Comparison of ENCODE assay signal across 15 cellular contexts in genomic region chr13:37608750-37609339, GRCh38. TPM values are rescaled to one million over a fixed set of nuclear protein-coding genes. Genes with fewer than 3 reads are reported as not detected.
DNase-seq lines count a peak whose midpoint lies in the region; ATAC-seq and TF ChIP-seq lines count a peak whose summit lies in the region.
"Had no signal": no experiment of that assay in that cellular context is flagged by ENCODE, and none has a peak within 500 bp of the region (broad histone marks: within the 10 kb centered on the region; RNA-seq: fewer than 3 reads in every experiment).

No MANE protein-coding gene starts in this region.

- H3K4me3 ChIP-seq in dorsolateral prefrontal cortex (no peak overlapping the region), osteoblast (ENCODE audit: insufficient read depth, low read length) (no peak overlapping the region)

- no peaks in the 10 kb centered on the region for H3K9me3 Mint-ChIP-seq in activated CD8-positive, alpha-beta memory T cell treated with anti-CD3 and anti-CD28 coated beads, Interleukin-2, amount 10 ng/mL, durations not matched to agents 7 days and 5 days (ENCODE audit: low read depth)
- no peaks in the 10 kb centered on the region for H3K9me3 Mint-ChIP-seq in activated CD4-positive, alpha-beta memory T cell treated with anti-CD3 and anti-CD28 coated beads for 36 hours
- H3K9me3 Mint-ChIP-seq: activated CD4-positive, alpha-beta T cell treated with anti-CD3 and anti-CD28 coated beads, Interleukin-2, amount 10 ng/mL, durations not matched to agents 24 days and 14 days had no signal

- no peak overlapping the region for H3K4me2 ChIP-seq in osteoblast (ENCODE audit: insufficient read depth, low read length)

- H3K4me1 ChIP-seq in osteoblast (ENCODE audit: insufficient read depth, low read length) = no peaks in the 10 kb centered on the region

- H3K27me3 Mint-ChIP-seq in activated CD8-positive, alpha-beta memory T cell treated with anti-CD3 and anti-CD28 coated beads, Interleukin-2, amount 10 ng/mL, durations not matched to agents 7 days and 5 days = no peaks in the 10 kb centered on the region
- no peaks in the 10 kb centered on the region for H3K27me3 Mint-ChIP-seq in activated CD4-positive, alpha-beta memory T cell treated with anti-CD3 and anti-CD28 coated beads for 36 hours
- H3K27me3 Mint-ChIP-seq: activated CD4-positive, alpha-beta T cell treated with anti-CD3 and anti-CD28 coated beads, Interleukin-2, amount 10 ng/mL, durations not matched to agents 24 days and 14 days; IgD-negative memory B cell; naive thymus-derived CD8-positive, alpha-beta T cell had no signal

- no peaks in the 10 kb centered on the region for H3K79me2 ChIP-seq in osteoblast (ENCODE audit: insufficient read depth, low read length)

- H3K9me3 ChIP-seq in osteoblast (ENCODE audit: low read depth, low read length) = no peaks in the 10 kb centered on the region

- POLR2A ChIA-PET in activated CD4-positive, alpha-beta memory T cell treated with anti-CD3 and anti-CD28 coated beads for 36 hours (lab: Charles Lee) = no interaction called here

- TF ChIP-seq CTCF in dorsolateral prefrontal cortex (IDR thresholded peaks at IDR 0.05 in 54 of 56, conservative IDR thresholded peaks at IDR 0.05 in 2 of 56; ENCODE audit: low read depth in 1 of 56, partially characterized antibody in 56 of 56) (peak in 52 of 56 donors; percentile 18 to 65 (median 46)), osteoblast (IDR thresholded peaks at IDR 0.05; ENCODE audit: extremely low read depth, low read depth, low read length) (peak; percentile 60)

- CTCF ChIA-PET in activated CD8-positive, alpha-beta memory T cell treated with anti-CD3 and anti-CD28 coated beads, Interleukin-2, amount 10 ng/mL, durations not matched to agents 7 days and 5 days (lab: Charles Lee) = no interaction called here
- CTCF ChIA-PET in activated CD4-positive, alpha-beta memory T cell treated with anti-CD3 and anti-CD28 coated beads for 36 hours (lab: Charles Lee) = no interaction called here

- no peak for ATAC-seq in activated CD8-positive, alpha-beta memory T cell treated with anti-CD3 and anti-CD28 coated beads, Interleukin-2, amount 10 ng/mL, durations not matched to agents 7 days and 5 days
- ATAC-seq: naive thymus-derived CD8-positive, alpha-beta T cell had no signal

- H4K20me1 ChIP-seq in osteoblast (ENCODE audit: insufficient read depth, low read length) = no peaks in the 10 kb centered on the region

- H3K36me3 ChIP-seq in osteoblast (ENCODE audit: insufficient read depth, low read length) = no peaks in the 10 kb centered on the region

- H3K27ac ChIP-seq in dorsolateral prefrontal cortex (no peak overlapping the region), osteoblast (ENCODE audit: low read depth, low read length) (no peak overlapping the region)

- H3K27me3 ChIP-seq in dorsolateral prefrontal cortex (peaks cover 0 to under 1% (median 0%) of the 10 kb centered on the region in 45 donors), osteoblast (ENCODE audit: insufficient read depth, low read length) (no peaks in the 10 kb centered on the region)

- no peaks in the 10 kb centered on the region for H3K4me1 Mint-ChIP-seq in activated CD8-positive, alpha-beta memory T cell treated with anti-CD3 and anti-CD28 coated beads, Interleukin-2, amount 10 ng/mL, durations not matched to agents 7 days and 5 days
- no peaks in the 10 kb centered on the region for H3K4me1 Mint-ChIP-seq in activated CD4-positive, alpha-beta memory T cell treated with anti-CD3 and anti-CD28 coated beads for 36 hours (ENCODE audit: low read depth)
- H3K4me1 Mint-ChIP-seq: activated CD4-positive, alpha-beta T cell treated with anti-CD3 and anti-CD28 coated beads, Interleukin-2, amount 10 ng/mL, durations not matched to agents 24 days and 14 days; IgD-negative memory B cell; naive thymus-derived CD8-positive, alpha-beta T cell had no signal

- no peaks in the 10 kb centered on the region for H3K36me3 Mint-ChIP-seq in activated CD8-positive, alpha-beta memory T cell treated with anti-CD3 and anti-CD28 coated beads, Interleukin-2, amount 10 ng/mL, durations not matched to agents 7 days and 5 days
- no peaks in the 10 kb centered on the region for H3K36me3 Mint-ChIP-seq in activated CD4-positive, alpha-beta memory T cell treated with anti-CD3 and anti-CD28 coated beads for 36 hours
- H3K36me3 Mint-ChIP-seq: IgD-negative memory B cell; naive thymus-derived CD8-positive, alpha-beta T cell had no signal

- no peak overlapping the region for H3K4me3 Mint-ChIP-seq in activated CD8-positive, alpha-beta memory T cell treated with anti-CD3 and anti-CD28 coated beads, Interleukin-2, amount 10 ng/mL, durations not matched to agents 7 days and 5 days
- H3K4me3 Mint-ChIP-seq in activated CD4-positive, alpha-beta memory T cell treated with anti-CD3 and anti-CD28 coated beads for 36 hours = no peak overlapping the region
- H3K4me3 Mint-ChIP-seq: activated CD4-positive, alpha-beta T cell treated with anti-CD3 and anti-CD28 coated beads, Interleukin-2, amount 10 ng/mL, durations not matched to agents 24 days and 14 days; IgD-negative memory B cell; naive thymus-derived CD8-positive, alpha-beta T cell had no signal

- intact Hi-C loops in dorsolateral prefrontal cortex (cut with DNase I) = loop anchor here in 1 of 2 donors (5.0 kb wide), 1 partner anchor 502 kb away; the partner anchor contains the start of gene CSNK1A1L
- intact Hi-C loops in activated CD4-positive, alpha-beta memory T cell treated with anti-CD3 and anti-CD28 coated beads for 36 hours (cut with micrococcal nuclease) = loop anchor here (10.0 kb wide), 1 partner anchor 534 kb away; no protein-coding TSS in a partner anchor

- no peak overlapping the region for H2AFZ ChIP-seq in osteoblast (ENCODE audit: low read length)

- DNase-seq in DMS 273 (lab: John Stamatoyannopoulos, UW; ENCODE audit: unreplicated experiment) (peak; percentile 3), DMS 273 treated with DMSO at 0.1 percent for 48 hours (lab: John Stamatoyannopoulos, UW) (no peak), NCI-H69 (lab: John Stamatoyannopoulos, UW) (peak; percentile 1), dorsolateral prefrontal cortex (no peak), osteoblast (ENCODE audit: insufficient read length, low spot score, missing footprints) (no peak), hypothalamus (lab: John Stamatoyannopoulos, UW) (no peak)
- DNase-seq in activated CD8-positive, alpha-beta memory T cell treated with anti-CD3 and anti-CD28 coated beads, Interleukin-2, amount 10 ng/mL, durations not matched to agents 7 days and 5 days = no peak
- DNase-seq in activated CD4-positive, alpha-beta memory T cell treated with anti-CD3 and anti-CD28 coated beads for 36 hours = no peak
- DNase-seq: 8988T; activated CD4-positive, alpha-beta T cell treated with anti-CD3 and anti-CD28 coated beads, Interleukin-2, amount 10 ng/mL, durations not matched to agents 24 days and 14 days; activated gamma-delta T cell; effector CD8-positive, alpha-beta T cell; naive thymus-derived CD8-positive, alpha-beta T cell; NCI-H345 had no signal

- H3K27ac Mint-ChIP-seq in activated CD8-positive, alpha-beta memory T cell treated with anti-CD3 and anti-CD28 coated beads, Interleukin-2, amount 10 ng/mL, durations not matched to agents 7 days and 5 days = no peak overlapping the region
- H3K27ac Mint-ChIP-seq in activated CD4-positive, alpha-beta memory T cell treated with anti-CD3 and anti-CD28 coated beads for 36 hours = no peak overlapping the region
- H3K27ac Mint-ChIP-seq: activated CD4-positive, alpha-beta T cell treated with anti-CD3 and anti-CD28 coated beads, Interleukin-2, amount 10 ng/mL, durations not matched to agents 24 days and 14 days; IgD-negative memory B cell; naive thymus-derived CD8-positive, alpha-beta T cell had no signal

RNA-seq across cellular contexts. Expression of gene POSTN, which starts 10.3 kb away (rescaled TPM):
- total RNA-seq in dorsolateral prefrontal cortex (1 to 10 TPM in 119 of 120 experiments, under 1 TPM in 1; 0.85 to 7.0 (median 2.8) TPM), osteoblast (1,081 and 1,287 TPM in 2 replicates)
- not detected for total RNA-seq in activated CD8-positive, alpha-beta memory T cell treated with anti-CD3 and anti-CD28 coated beads, Interleukin-2, amount 10 ng/mL, durations not matched to agents 7 days and 5 days
- not detected for total RNA-seq in activated CD4-positive, alpha-beta memory T cell treated with anti-CD3 and anti-CD28 coated beads for 36 hours
- total RNA-seq: activated CD4-positive, alpha-beta T cell treated with anti-CD3 and anti-CD28 coated beads, Interleukin-2, amount 10 ng/mL, durations not matched to agents 24 days and 14 days; naive thymus-derived CD8-positive, alpha-beta T cell had no signal

Comparison
In these comparisons a context has a peak if more than half of its experiments do, and no peak if none do; other contexts are left out.
1. DNase-seq: peak in DMS 273 (single experiment) and NCI-H69 (single experiment); none in DMS 273 treated with DMSO at 0.1 percent for 48 hours (single experiment), dorsolateral prefrontal cortex (0 of 10), osteoblast (single experiment), activated CD8-positive, alpha-beta memory T cell treated with anti-CD3 and anti-CD28 coated beads, Interleukin-2, amount 10 ng/mL, durations not matched to agents 7 days and 5 days (single experiment), activated CD4-positive, alpha-beta memory T cell treated with anti-CD3 and anti-CD28 coated beads for 36 hours (single experiment) and hypothalamus (0 of 51).
2. RNA of gene POSTN, which starts 10.3 kb away (total RNA-seq): 1,081 to 1,287 TPM in osteoblast; 0.85 to 7.0 TPM in dorsolateral prefrontal cortex, not detected in activated CD8-positive, alpha-beta memory T cell treated with anti-CD3 and anti-CD28 coated beads, Interleukin-2, amount 10 ng/mL, durations not matched to agents 7 days and 5 days and not detected in activated CD4-positive, alpha-beta memory T cell treated with anti-CD3 and anti-CD28 coated beads for 36 hours; every median in the first group is over 100 times any median in the second.